Comparison of ENCODE assay signal across 8 cellular contexts in the genomic region with DNA sequence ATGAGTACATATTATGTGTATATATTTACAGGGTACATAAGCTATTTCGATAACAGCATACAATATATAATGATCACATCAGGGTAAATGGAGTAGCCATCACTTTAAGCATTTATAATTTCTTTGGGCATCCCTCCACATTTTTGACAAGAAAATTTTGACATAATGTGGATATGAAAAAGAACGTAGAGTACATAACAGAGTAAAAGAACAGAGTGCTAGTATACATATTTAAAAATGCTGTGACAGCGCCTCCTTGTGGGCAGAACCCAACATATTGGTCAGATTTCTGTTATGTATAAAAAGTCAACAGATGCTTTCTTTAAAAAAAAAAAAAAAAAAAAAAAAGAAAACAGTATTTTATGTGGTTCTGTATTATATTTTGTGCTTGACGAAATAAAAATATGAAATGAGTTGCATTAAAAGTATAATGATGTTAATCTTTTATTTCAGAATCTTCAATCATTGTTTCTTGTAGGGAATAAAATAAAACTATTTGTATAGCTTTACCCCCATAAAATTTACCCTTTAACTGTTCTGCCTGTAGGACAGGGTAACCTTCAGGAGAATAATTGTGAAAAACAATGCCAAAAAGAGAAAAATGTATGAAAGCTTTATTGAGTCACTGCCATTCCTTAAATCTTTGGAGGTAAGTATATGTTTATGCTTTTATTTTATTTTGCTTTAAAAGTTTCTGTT. TPM values are rescaled to one million over a fixed set of nuclear protein-coding genes. Genes with fewer than 3 reads are reported as not detected.
DNase-seq lines count a peak whose midpoint lies in the region; ATAC-seq, FAIRE-seq and TF ChIP-seq lines count a peak whose summit lies in the region.

No MANE protein-coding gene starts in this region.

- H3K27ac ChIP-seq in K562 (ENCODE audit: extremely low read depth, low read depth, low read length) (peak overlapping the region; percentile 9; the same call in 1 of the 3 replicates), kidney (ENCODE audit: low read depth in 2 of 2, low read length in 2 of 2) (no peak overlapping the region)

- H3K9me3 ChIP-seq in K562 (replicated peaks; ENCODE audit: control insufficient read depth, insufficient read depth, low read depth, low read length): no peaks in the 10 kb centered on the region
- H3K9me3 ChIP-seq in kidney (ENCODE audit: control insufficient read depth in 1 of 2, low read length in 2 of 2): no peaks in the 10 kb centered on the region

- ATAC-seq in K562 (peak; percentile 87), HG02623 (IDR thresholded peaks at IDR 0.05; ENCODE audit: unreplicated experiment) (no peak), HG02852 (IDR thresholded peaks at IDR 0.05; ENCODE audit: unreplicated experiment) (no peak)

- peaks cover 5% of the 10 kb centered on the region; the same call in 2 of the 3 replicates for H3K79me2 ChIP-seq in K562 (ENCODE audit: control insufficient read depth, insufficient read depth, low read length)

- CTCF ChIA-PET in K562 (lab: Yijun Ruan, JAX; ENCODE audit: low intra/inter-chr PET ratio): interaction anchor here (0.6 to 8.0 kb wide), 14 partner anchors 16 to 974 kb away, joined by 3 to 188 read pairs (median 4); no protein-coding TSS in a partner anchor

- in situ Hi-C loops in K562 (cut with MboI): no loop called here

- no peak overlapping the region for H3K4me2 ChIP-seq in K562 (ENCODE audit: insufficient read depth, low read length)

- no peaks in the 10 kb centered on the region for H3K9me1 ChIP-seq in K562 (ENCODE audit: control insufficient read depth, insufficient read depth, low read length)

- H3K4me1 ChIP-seq in K562 (replicated peaks in 1 of 2; ENCODE audit: control insufficient read depth in 2 of 2, insufficient read depth in 2 of 2, low read length in 2 of 2) (no peaks in the 10 kb centered on the region), kidney (ENCODE audit: control insufficient read depth in 1 of 2, insufficient read depth in 1 of 2, low read depth in 1 of 2, low read length in 2 of 2) (no peaks in the 10 kb centered on the region)

- TF ChIP-seq EP300 in K562 (IDR thresholded peaks at IDR 0.05; ENCODE audit: low read length): no peak

- no peaks in the 10 kb centered on the region for H3K27me3 ChIP-seq in K562 (ENCODE audit: control insufficient read depth in 2 of 2, insufficient read depth in 2 of 2, low read length in 2 of 2)

- POLR2A ChIA-PET in K562 (lab: Yijun Ruan, JAX): interaction anchor here (0.7 to 1.8 kb wide), 4 partner anchors 12 to 203 kb away, joined by 3 to 9 read pairs (median 6); partner anchors contain the start of gene HBP1

- H3K4me3 ChIP-seq in GM12864 (ENCODE audit: low read depth, low read length): no peak overlapping the region
- H3K4me3 ChIP-seq in K562: no peak overlapping the region
- H3K4me3 ChIP-seq in kidney (ENCODE audit: low read length in 2 of 2): no peak overlapping the region

- 0 out of 2 replicates have a peak, but pooled peaks cover 3% of the 10 kb centered on the region for H4K20me1 ChIP-seq in K562 (replicated peaks; ENCODE audit: control insufficient read depth, insufficient read depth, low read length)

- H3K9ac ChIP-seq in K562 (ENCODE audit: insufficient read depth in 1 of 2, low read depth in 2 of 2, low read length in 2 of 2) (no peak overlapping the region), kidney (ENCODE audit: low read length in 2 of 2) (no peak overlapping the region)

- WGBS in K562 (ENCODE audit: insufficient coverage, low coverage, missing lambda C conversion rate): 27% methylated on average over 4 of the region's 4 CpGs

- TF ChIP-seq RAD21 in K562 (CRISPR knock-in tag; conservative IDR thresholded peaks at IDR 0.05 in 1 of 2, IDR thresholded peaks at IDR 0.05 in 1 of 2): peak; percentile 95 to 96

- TF ChIP-seq CTCF in GM12864 (IDR thresholded peaks at IDR 0.05; ENCODE audit: low read depth, low read length, missing control alignments) (peak; percentile 51), K562 (IDR thresholded peaks at IDR 0.05 in 2 of 3, conservative IDR thresholded peaks at IDR 0.05 in 1 of 3; ENCODE audit: insufficient read depth in 2 of 3, low read depth in 1 of 3, low read length in 3 of 3) (peak; percentile 64 to 95 (median 67); a peak in 4 of 6 replicates), kidney (IDR thresholded peaks at IDR 0.05; ENCODE audit: borderline replicate concordance, extremely low read depth, insufficient read depth) (peak; percentile 61)

- peak overlapping the region; percentile 7; the same call in 1 of the 2 replicates for H2AFZ ChIP-seq in K562 (ENCODE audit: low read depth, low read length)

- H3K36me3 ChIP-seq in K562 (ENCODE audit: control insufficient read depth, insufficient read depth, low read length): peaks cover 86% of the 10 kb centered on the region
- H3K36me3 ChIP-seq in kidney (ENCODE audit: control insufficient read depth in 1 of 2, insufficient read depth in 2 of 2, low read length in 2 of 2): no peaks in the 10 kb centered on the region

- peak; percentile 47 for DNase-seq in GM12864 (ENCODE audit: low read depth)
- DNase-seq in NCI-H187 (lab: John Stamatoyannopoulos, UW): peak; percentile 67 to 71
- peak; percentile 62 to 91 (median 63) for DNase-seq in K562 (ENCODE audit: extremely low read depth in 1 of 4, low spot score in 3 of 4)
- DNase-seq in kidney: no peak
- peak; percentile 64 for DNase-seq in stimulated activated CD4-positive, alpha-beta T cell treated with anti-CD3 and anti-CD28 coated beads, Interleukin-2, amount 100 ng/mL, for 4 hours (ENCODE audit: low read depth)

- TF ChIP-seq POLR2A in K562 (conservative IDR thresholded peaks at IDR 0.05): no peak

- no TSS peak for BruUV-seq in K562 (replicated peaks; lab: Mats Ljungman, UMichigan)

- intact Hi-C loops in K562 (cut with micrococcal nuclease) (loop anchor here (1.0 to 2.0 kb wide), 4 partner anchors 72 to 357 kb away; no protein-coding TSS in a partner anchor), kidney (cut with DNase I) (no loop called here)

- peak; percentile 87 for FAIRE-seq in TTC549 (lab: Jason Lieb, UNC)
- FAIRE-seq in K562 (lab: Jason Lieb, UNC): no peak
- FAIRE-seq in kidney (lab: Jason Lieb, UNC): peak; percentile 90

TF ChIP-seq in K562, 482 proteins besides CTCF, POLR2A, EP300 and RAD21 (continues in another document):
- TF ChIP-seq RBM22 (IDR thresholded peaks at IDR 0.05; ENCODE audit: low read depth, low read length, poor library complexity, severe bottlenecking) (peak; percentile 50), ETS1 (conservative IDR thresholded peaks at IDR 0.05; ENCODE audit: control insufficient read depth, low read depth, low read length) (no peak), ZNF165 (CRISPR knock-in tag; IDR thresholded peaks at IDR 0.05; ENCODE audit: borderline replicate concordance) (no peak)

RNA-seq across cellular contexts. Expression of gene HBP1, which starts 18.3 kb away (rescaled TPM):
- 92.0 and 187 TPM in 2 replicates for total RNA-seq in K562 (2011; cell fraction: chromatin; rRNA removed; ENCODE audit: low replicate concordance)
- total RNA-seq in K562 (2011; cell fraction: nucleolus; rRNA removed): 33.9 and 45.5 TPM in 2 replicates
- 81.3 and 111 TPM in 2 replicates for total RNA-seq in K562 (2011; cell fraction: nucleoplasm; rRNA removed)
- 21.2 and 22.6 TPM in 2 replicates for total RNA-seq in K562 (2014; rRNA removed)
- total RNA-seq in K562 (2014; rRNA removed; fragmentation: Illumina TruSeq; extraction: Trizol): 31.5 and 41.4 TPM in 2 replicates
- total RNA-seq in K562 (2015; rRNA removed; fragmentation: Illumina TruSeq; extraction: Trizol): 16.2 and 18.7 TPM in 2 replicates
- total RNA-seq in K562 (2021): 22.9 and 27.0 TPM in 2 replicates
- 43.4 and 59.9 TPM in 2 replicates for polyA plus RNA-seq in K562 (2011; rRNA removed)
- polyA plus RNA-seq in K562 (2011; cell fraction: cytosol; rRNA removed): 17.5 and 26.0 TPM in 2 replicates
- 35.1 and 41.0 TPM in 2 replicates for polyA plus RNA-seq in K562 (2011; cell fraction: nucleus; rRNA removed)
- 35.6 and 44.8 TPM in 2 replicates for polyA plus RNA-seq in K562 (2012)
- 24.1 and 30.7 TPM in 2 replicates for polyA plus RNA-seq in K562 (2014; fragmentation: Illumina TruSeq; extraction: Trizol)
- polyA plus RNA-seq in K562 (2014; fragmentation: Nextera tagmentation; extraction: Ambion mirVana): 10 to 100 TPM; 37.9 to 44.9 TPM
- polyA plus RNA-seq in K562 (2014; rRNA removed): 16.5 and 20.3 TPM in 2 replicates
- polyA minus RNA-seq in K562 (2011; rRNA and poly(A)+ RNA removed): 90.1 and 96.8 TPM in 2 replicates
- polyA minus RNA-seq in K562 (2011; cell fraction: cytosol; rRNA and poly(A)+ RNA removed): 16.4 and 22.4 TPM in 2 replicates
- polyA minus RNA-seq in K562 (2011; cell fraction: nucleus; rRNA and poly(A)+ RNA removed): 35.4 and 48.2 TPM in 2 replicates
- total RNA-seq in kidney: 64.4 TPM
- polyA plus RNA-seq in kidney (ENCODE audit: insufficient read depth, low read depth, low replicate concordance): 29.3 TPM
